In genomic region chr3:159390656-159391055, GRCh38 we compare ENCODE assay signal across 21 cellular contexts.
DNase-seq lines count a peak whose midpoint lies in the region; ATAC-seq, FAIRE-seq and TF ChIP-seq lines count a peak whose summit lies in the region.
"Had no signal": no experiment of that assay in that cellular context is flagged by ENCODE, and none has a peak within 500 bp of the region (broad histone marks: within the 10 kb centered on the region; RNA-seq: fewer than 3 reads in every experiment).

No MANE protein-coding gene starts in this region.

- no peaks in the 10 kb centered on the region for H3K4me1 Mint-ChIP-seq in stimulated activated naive B cell treated with anti-CD40 and anti-IgM and Interleukin-4, amounts not matched to agents 10 μg/mL and 1 μg/mL and 100 μg/mL, for 72 hours
- H3K4me1 Mint-ChIP-seq: GM23338, IgD-negative memory B cell had no signal

- H3K4me3 ChIP-seq in HEK293 (ENCODE audit: low read depth, low read length) (no peak overlapping the region), bronchial epithelial cell (ENCODE audit: low read depth, low read length) (no peak overlapping the region)
- H3K4me3 ChIP-seq: GM12878, GM23338 had no signal

- ATAC-seq in stimulated activated naive B cell treated with anti-CD40 and anti-IgM and Interleukin-4, amounts not matched to agents 10 μg/mL and 1 μg/mL and 100 μg/mL, for 72 hours (replicated peaks): no peak
- ATAC-seq in GM18907 (IDR thresholded peaks at IDR 0.05; ENCODE audit: unreplicated experiment): no peak
- ATAC-seq: GM12878, GM23338, HepG2 had no signal

- H3K27me3 ChIP-seq in bronchial epithelial cell (ENCODE audit: control insufficient read depth, insufficient read depth, low read length): no peaks in the 10 kb centered on the region

- FAIRE-seq in bronchial epithelial cell (lab: Jason Lieb, UNC): no peak
- FAIRE-seq: A204.1, GM12878, H54, HepG2 had no signal

- no peaks in the 10 kb centered on the region for H3K36me3 Mint-ChIP-seq in stimulated activated naive B cell treated with anti-CD40 and anti-IgM and Interleukin-4, amounts not matched to agents 10 μg/mL and 1 μg/mL and 100 μg/mL, for 72 hours
- H3K36me3 Mint-ChIP-seq: IgD-negative memory B cell had no signal

- TF ChIP-seq CTCF in HEK293 (tag by site-specific recombination; IDR thresholded peaks at IDR 0.05) (no peak), bronchial epithelial cell (IDR thresholded peaks at IDR 0.05; ENCODE audit: insufficient read depth, low read length, severe bottlenecking) (no peak)

- no peaks in the 10 kb centered on the region for H3K27me3 Mint-ChIP-seq in stimulated activated naive B cell treated with anti-CD40 and anti-IgM and Interleukin-4, amounts not matched to agents 10 μg/mL and 1 μg/mL and 100 μg/mL, for 72 hours
- H3K27me3 Mint-ChIP-seq: CD4-positive, alpha-beta T cell; IgD-negative memory B cell had no signal

- H3K9me3 Mint-ChIP-seq in stimulated activated naive B cell treated with anti-CD40 and anti-IgM and Interleukin-4, amounts not matched to agents 10 μg/mL and 1 μg/mL and 100 μg/mL, for 72 hours: peaks cover 6 to 9% of the 10 kb centered on the region in 2 donors
- H3K9me3 Mint-ChIP-seq: CD4-positive, alpha-beta T cell; HFFc6 had no signal

- H3K4me3 Mint-ChIP-seq in stimulated activated naive B cell treated with anti-CD40 and anti-IgM and Interleukin-4, amounts not matched to agents 10 μg/mL and 1 μg/mL and 100 μg/mL, for 72 hours: no peak overlapping the region
- H3K4me3 Mint-ChIP-seq: CD4-positive, alpha-beta T cell; GM23338; HFFc6; IgD-negative memory B cell had no signal

- peak; percentile 58 for DNase-seq in COLO829 (ENCODE audit: low spot score)
- DNase-seq in NCI-H69 (lab: John Stamatoyannopoulos, UW): peak; percentile 10
- peak; percentile 18 for DNase-seq in bronchial epithelial cell (ENCODE audit: low read depth)
- no peak for DNase-seq in stimulated activated naive B cell treated with anti-CD40 and anti-IgM and Interleukin-4, amounts not matched to agents 10 μg/mL and 1 μg/mL and 100 μg/mL, for 72 hours
- DNase-seq: ACHN; CD4-positive, alpha-beta T cell; DMS153; DND-41; EL; HCEC 1CT; HFFc6; KBM-7 had no signal

- H3K36me3 ChIP-seq in HEK293 (ENCODE audit: control insufficient read depth in 2 of 2, insufficient read depth in 1 of 2, low read length in 2 of 2) (no peaks in the 10 kb centered on the region), bronchial epithelial cell (ENCODE audit: control insufficient read depth, insufficient read depth, low read length) (no peaks in the 10 kb centered on the region)

- H3K27ac ChIP-seq in HEK293 (ENCODE audit: extremely low read depth, low read depth, low read length): no peak overlapping the region
- H3K27ac ChIP-seq: C4-2B had no signal

- H3K9me3 ChIP-seq in HEK293 (ENCODE audit: control insufficient read depth, insufficient read depth, low read depth, low read length): no peaks in the 10 kb centered on the region

- CTCF ChIA-PET in HEK293 (lab: Yijun Ruan, JAX): interaction anchor here (0.6 kb wide), 1 partner anchor 449 kb away, joined by 3 read pairs; the partner anchor contains the start of gene SCHIP1

- POLR2A ChIA-PET in HEK293 (lab: Yijun Ruan, JAX): no interaction called here

- no peak overlapping the region for H3K27ac Mint-ChIP-seq in stimulated activated naive B cell treated with anti-CD40 and anti-IgM and Interleukin-4, amounts not matched to agents 10 μg/mL and 1 μg/mL and 100 μg/mL, for 72 hours
- H3K27ac Mint-ChIP-seq: CD4-positive, alpha-beta T cell; GM23338; HFFc6; IgD-negative memory B cell had no signal

- H3K4me1 ChIP-seq in HEK293 (ENCODE audit: control insufficient read depth, insufficient read depth, low read length): peaks cover 2% of the 10 kb centered on the region; the same call in 1 of the 2 replicates

TF ChIP-seq in HEK293, 187 proteins besides CTCF, POLR2A, EP300 and RAD21:
- TF ChIP-seq ZNF133 (tag by site-specific recombination; IDR thresholded peaks at IDR 0.05) (no peak), FEZF1 (tag by site-specific recombination; IDR thresholded peaks at IDR 0.05) (peak; percentile 38; the same call in 1 of the 2 replicates), PRDM6 (tag by site-specific recombination; IDR thresholded peaks at IDR 0.05) (peak; percentile 65)
